ENCODE assay signal across 8 cellular contexts in genomic region chr5:76818844-76819831, GRCh38. TPM values are rescaled to one million over a fixed set of nuclear protein-coding genes. Genes with fewer than 3 reads are reported as not detected.
DNase-seq lines count a peak whose midpoint lies in the region; ATAC-seq, FAIRE-seq and TF ChIP-seq lines count a peak whose summit lies in the region.

Gene F2RL1 (plus strand): TSS chr5:76819030. CDS start chr5:76819183, 153 bp downstream.

- no peak for TF ChIP-seq CTCF in AG10803 (conservative IDR thresholded peaks at IDR 0.05; ENCODE audit: low read length)
- TF ChIP-seq CTCF in WI38 (IDR thresholded peaks at IDR 0.05; ENCODE audit: low read depth, low read length) = no peak

- H3K27me3 ChIP-seq in small intestine (ENCODE audit: control insufficient read depth in 2 of 2, insufficient read depth in 2 of 2, low read length in 2 of 2) = peaks cover 0 to 2% of the 10 kb centered on the region in 2 donors

- H3K27ac ChIP-seq in small intestine (ENCODE audit: low read depth in 1 of 2, low read length in 1 of 2) = peak within 1 kb of the TSS; percentile 88 to 92

- ATAC-seq in HG02571 (IDR thresholded peaks at IDR 0.05; ENCODE audit: unreplicated experiment) (no peak), HG03457 (IDR thresholded peaks at IDR 0.05; ENCODE audit: unreplicated experiment) (no peak)

- 0 to 1% (median 0%) methylated on average over 68 to 72 of the region's 72 CpGs for WGBS in small intestine, 3 donors

- H3K4me1 ChIP-seq in small intestine (ENCODE audit: control insufficient read depth in 2 of 2, insufficient read depth in 1 of 2, low read depth in 1 of 2, low read length in 1 of 2) = peaks cover 2% of the 10 kb centered on the region in 2 donors

- no peak for DNase-seq in AG10803 (ENCODE audit: low read depth)
- DNase-seq in LoVo (ENCODE audit: low spot score) = peak; percentile 98
- DNase-seq in central memory CD4-positive, alpha-beta T cell = peak; percentile 32
- DNase-seq in iris pigment epithelial cell (ENCODE audit: low read depth) = peak; percentile 76
- peak; percentile 96 for DNase-seq in small intestine

- H3K4me3 ChIP-seq in AG10803 (ENCODE audit: low read length) (peak within 1 kb of the TSS; percentile 59), WI38 (ENCODE audit: low read depth, low read length) (peak within 1 kb of the TSS; percentile 66), small intestine (ENCODE audit: low read depth in 1 of 2, low read length in 2 of 2) (peak within 1 kb of the TSS; percentile 53 to 81)

- no peak for FAIRE-seq in small intestine (lab: Jason Lieb, UNC)

- H3K36me3 ChIP-seq in small intestine (ENCODE audit: control insufficient read depth in 2 of 2, insufficient read depth in 2 of 2, low read length in 2 of 2) = no peaks in the 10 kb centered on the region

- no peaks in the 10 kb centered on the region for H3K9me3 ChIP-seq in small intestine (ENCODE audit: control insufficient read depth, low read depth)

RNA-seq across cellular contexts. Expression of gene F2RL1, which starts in this region (rescaled TPM):
- 10 to 100 TPM; 33.0 to 38.0 (median 35.7) TPM for polyA plus RNA-seq in small intestine
